Comparison of ENCODE assay signal across 8 cellular contexts in genomic region chr4:48016141-48017107, GRCh38. TPM values are rescaled to one million over a fixed set of nuclear protein-coding genes. Genes with fewer than 3 reads are reported as not detected.
DNase-seq lines count a peak whose midpoint lies in the region; ATAC-seq and TF ChIP-seq lines count a peak whose summit lies in the region.

TSS of gene CNGA1 (minus strand) at chr4:48016681. CDS start at chr4:47952689, 63,992 bp downstream.
TSS of gene NIPAL1 (plus strand) at chr4:48016772. CDS start at chr4:48016840, 68 bp downstream.

- TF ChIP-seq CTCF in GM13976 (IDR thresholded peaks at IDR 0.05; ENCODE audit: borderline replicate concordance, control extremely low read depth, extremely low read depth, insufficient read depth, missing control alignments) = peak; percentile 34

- H3K36me3 Mint-ChIP-seq in T-helper 1 cell treated with Interleukin-12 subunit alpha and Interleukin-12 subunit beta and Interleukin-4 antibody, amounts not matched to agents 30 μg/mL and 1 μg/mL, for 36 hours (ENCODE audit: low read depth) = no peaks in the 10 kb centered on the region

- H3K27me3 Mint-ChIP-seq in T-helper 1 cell treated with Interleukin-12 subunit alpha and Interleukin-12 subunit beta and Interleukin-4 antibody, amounts not matched to agents 30 μg/mL and 1 μg/mL, for 36 hours (ENCODE audit: low read depth) = peaks cover 41% of the 10 kb centered on the region

- no peak within 1 kb of the TSS for H3K27ac Mint-ChIP-seq in T-helper 1 cell treated with Interleukin-12 subunit alpha and Interleukin-12 subunit beta and Interleukin-4 antibody, amounts not matched to agents 30 μg/mL and 1 μg/mL, for 36 hours

- DNase-seq in GM13976 (ENCODE audit: low spot score) = peak; percentile 91
- peak; percentile 72 for DNase-seq in NCI-H1105 treated with DMSO at 0.1 percent for 48 hours (lab: John Stamatoyannopoulos, UW)
- DNase-seq in amniotic stem cell (lab: John Stamatoyannopoulos, UW) = peak; percentile 45
- DNase-seq in hepatic stellate cell (ENCODE audit: low spot score) = peak; percentile 78
- peak; percentile 52 for DNase-seq in renal cortical epithelial cell (ENCODE audit: low read depth)
- no peak for DNase-seq in posterior vena cava (ENCODE audit: low spot score)

- peak within 1 kb of the TSS; percentile 82 for H3K4me3 Mint-ChIP-seq in T-helper 1 cell treated with Interleukin-12 subunit alpha and Interleukin-12 subunit beta and Interleukin-4 antibody, amounts not matched to agents 30 μg/mL and 1 μg/mL, for 36 hours

- H3K4me1 Mint-ChIP-seq in T-helper 1 cell treated with Interleukin-12 subunit alpha and Interleukin-12 subunit beta and Interleukin-4 antibody, amounts not matched to agents 30 μg/mL and 1 μg/mL, for 36 hours (ENCODE audit: low read depth) = peaks cover 11% of the 10 kb centered on the region

- peaks cover 6% of the 10 kb centered on the region for H3K9me3 Mint-ChIP-seq in T-helper 1 cell treated with Interleukin-12 subunit alpha and Interleukin-12 subunit beta and Interleukin-4 antibody, amounts not matched to agents 30 μg/mL and 1 μg/mL, for 36 hours

- in situ Hi-C loops in GM13976 (cut with MboI; ENCODE audit: low sequenced_read_pairs, unreplicated experiment) = no loop called here

- ATAC-seq in HG02759 (IDR thresholded peaks at IDR 0.05; ENCODE audit: unreplicated experiment) = peak; percentile 98

- intact Hi-C loops in posterior vena cava (cut with DNase I) = loop anchor here in 1 of 2 donors (10.0 kb wide), 1 partner anchor 68 kb away; no protein-coding TSS in a partner anchor

RNA-seq across cellular contexts. Expression of gene CNGA1, which starts in this region (rescaled TPM):
- 0.17 and 3.9 TPM in 2 replicates for total RNA-seq in renal cortical epithelial cell
- under 1 TPM; 0.57 to 0.60 TPM for total RNA-seq in posterior vena cava

RNA-seq across cellular contexts. Expression of gene NIPAL1, which starts in this region (rescaled TPM):
- total RNA-seq in renal cortical epithelial cell (8.6 and 11.1 TPM in 2 replicates), posterior vena cava (under 1 TPM; 0.28 to 0.48 TPM)
